ENCODE assay signal across 8 cellular contexts in the genomic region with DNA sequence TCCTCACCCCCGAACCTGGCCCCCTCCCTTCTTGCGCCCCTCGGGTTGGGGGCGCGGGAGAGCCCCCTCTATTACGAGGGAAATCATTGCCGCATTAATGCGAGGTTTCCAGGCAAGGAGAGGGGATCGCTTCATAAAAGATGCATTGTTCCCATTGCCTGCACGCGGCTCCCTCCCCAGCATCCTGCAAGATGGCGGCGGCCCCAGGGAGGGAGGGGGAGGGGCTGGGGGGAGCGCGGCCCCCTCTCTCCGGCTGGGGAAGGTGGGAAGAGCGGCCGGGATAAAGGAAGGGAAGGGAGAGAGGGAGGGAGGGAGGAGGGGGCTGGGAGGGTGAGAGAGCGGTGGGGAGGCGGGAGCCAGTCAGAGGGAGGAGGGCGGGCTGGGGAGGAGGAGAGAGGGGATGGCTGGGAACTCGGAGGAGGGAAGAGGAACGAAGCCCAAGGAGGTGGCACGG. TPM values are rescaled to one million over a fixed set of nuclear protein-coding genes. Genes with fewer than 3 reads are reported as not detected.
DNase-seq lines count a peak whose midpoint lies in the region; FAIRE-seq and TF ChIP-seq lines count a peak whose summit lies in the region.
"Not testable (repeated sequence)": the region's sequence is repeated elsewhere in the genome, so short reads cannot be mapped to it uniquely, and the experiment has no call there.

No MANE protein-coding gene starts in this region.

- not testable (repeated sequence) for H3K9me3 ChIP-seq in OCI-LY7 (ENCODE audit: low read length); ascending aorta; esophagus squamous epithelium; kidney (ENCODE audit: control insufficient read depth in 1 of 2, low read length in 2 of 2); osteoblast (ENCODE audit: low read depth, low read length); tibial artery

- H3K27me3 ChIP-seq in ascending aorta; esophagus squamous epithelium; osteoblast (ENCODE audit: insufficient read depth, low read length); tibial artery: not testable (repeated sequence)

- TF ChIP-seq POLR2A in esophagus squamous epithelium (IDR thresholded peaks at IDR 0.05) = not testable (repeated sequence)

- H3K79me2 ChIP-seq in OCI-LY7 (ENCODE audit: insufficient read depth, low read depth, low read length); osteoblast (ENCODE audit: insufficient read depth, low read length): not testable (repeated sequence)

- peaks cover 13% of the 10 kb centered on the region for H3K4me1 ChIP-seq in OCI-LY7 (ENCODE audit: insufficient read depth, low read length, poor library complexity, severe bottlenecking)
- not testable (repeated sequence) for H3K4me1 ChIP-seq in ascending aorta; kidney (ENCODE audit: control insufficient read depth in 1 of 2, insufficient read depth in 1 of 2, low read depth in 1 of 2, low read length in 2 of 2); osteoblast (ENCODE audit: insufficient read depth, low read length)
- H3K4me1 ChIP-seq in esophagus squamous epithelium = peaks cover 0 to 13% (median 7%) of the 10 kb centered on the region in 3 donors
- peaks cover 0 to 10% (median 4%) of the 10 kb centered on the region in 4 donors for H3K4me1 ChIP-seq in tibial artery

- not testable (repeated sequence) for H3K9me2 ChIP-seq in OCI-LY7 (ENCODE audit: insufficient read depth, low read length)

- H3K27ac ChIP-seq in OCI-LY7 (ENCODE audit: low read depth, low read length, poor library complexity, severe bottlenecking) (peak overlapping the region; percentile 74), esophagus squamous epithelium (peak overlapping the region in 3 of 4 donors; percentile 25 to 35 (median 34))
- H3K27ac ChIP-seq in ascending aorta; kidney (ENCODE audit: low read depth in 2 of 2, low read length in 2 of 2); osteoblast (ENCODE audit: low read depth, low read length); tibial artery: not testable (repeated sequence)

- H4K20me1 ChIP-seq in OCI-LY7 (ENCODE audit: insufficient read depth, low read length); osteoblast (ENCODE audit: insufficient read depth, low read length): not testable (repeated sequence)

- H3K9ac ChIP-seq in kidney (ENCODE audit: low read length in 2 of 2) = not testable (repeated sequence)

- WGBS in esophagus squamous epithelium, 2 donors = no CpG with 5 or more reads among the region's 24 CpGs

- POLR2A ChIA-PET in OCI-LY7 (lab: Charles Lee) = not testable (repeated sequence)

- CTCF ChIA-PET in OCI-LY7 (lab: Charles Lee; ENCODE audit: unreplicated experiment) = not testable (repeated sequence)

- FAIRE-seq in kidney (lab: Jason Lieb, UNC) = not testable (repeated sequence)

- DNase-seq in CMK (ENCODE audit: low read depth) (peak; percentile 14), M059J (ENCODE audit: low read depth) (peak; percentile 24), kidney (peak; percentile 84)
- not testable (repeated sequence) for DNase-seq in OCI-LY7 (ENCODE audit: low spot score); ascending aorta (ENCODE audit: low spot score in 2 of 2); esophagus squamous epithelium (lab: John Stamatoyannopoulos, UW); osteoblast (ENCODE audit: insufficient read length, low spot score, missing footprints); tibial artery

- intact Hi-C loops in OCI-LY7 (cut with micrococcal nuclease; ENCODE audit: unreplicated experiment); ascending aorta (cut with DNase I); esophagus squamous epithelium (cut with DNase I); kidney (cut with DNase I); tibial artery (cut with DNase I; ENCODE audit: low total_unique reads): not testable (repeated sequence)

- peak overlapping the region; percentile 82 for H3K4me3 ChIP-seq in OCI-LY7 (ENCODE audit: low read depth, low read length, poor library complexity, severe bottlenecking)
- H3K4me3 ChIP-seq in ascending aorta = peak overlapping the region; percentile 43 to 75
- peak overlapping the region; percentile 29 to 70 (median 52) for H3K4me3 ChIP-seq in esophagus squamous epithelium
- H3K4me3 ChIP-seq in kidney (ENCODE audit: low read length in 2 of 2) = peak overlapping the region in 1 of 2 donors; percentile 37
- peak overlapping the region; percentile 63 for H3K4me3 ChIP-seq in osteoblast (ENCODE audit: insufficient read depth, low read length)
- H3K4me3 ChIP-seq in tibial artery = peak overlapping the region; percentile 39 to 45

- not testable (repeated sequence) for H3K36me3 ChIP-seq in OCI-LY7 (ENCODE audit: insufficient read depth, low read length); ascending aorta; esophagus squamous epithelium; kidney (ENCODE audit: control insufficient read depth in 1 of 2, insufficient read depth in 2 of 2, low read length in 2 of 2); osteoblast (ENCODE audit: insufficient read depth, low read length); tibial artery

- H3K4me2 ChIP-seq in OCI-LY7 (ENCODE audit: low read length) (peak overlapping the region; percentile 64), osteoblast (ENCODE audit: insufficient read depth, low read length) (peak overlapping the region; percentile 69)

- BruUV-seq in OCI-LY7 (replicated peaks; lab: Mats Ljungman, UMichigan) = not testable (repeated sequence)

- not testable (repeated sequence) for H2AFZ ChIP-seq in OCI-LY7 (ENCODE audit: low read length); osteoblast (ENCODE audit: low read length)

- not testable (repeated sequence) for TF ChIP-seq CTCF in OCI-LY7 (conservative IDR thresholded peaks at IDR 0.05; ENCODE audit: low read length); ascending aorta (IDR thresholded peaks at IDR 0.05); esophagus squamous epithelium (IDR thresholded peaks at IDR 0.05); kidney (IDR thresholded peaks at IDR 0.05; ENCODE audit: borderline replicate concordance, extremely low read depth, insufficient read depth); osteoblast (IDR thresholded peaks at IDR 0.05; ENCODE audit: extremely low read depth, low read depth, low read length); tibial artery (IDR thresholded peaks at IDR 0.05)

RNA-seq across cellular contexts. Expression of a gene that starts 58.3 kb away (rescaled TPM):
- 32.1 and 39.1 TPM in 2 replicates for total RNA-seq in M059J (2014; rRNA removed; shearing (Covaris generic))
- total RNA-seq in OCI-LY7 (2014; rRNA removed; shearing (Covaris generic)) = 19.4 and 23.9 TPM in 2 replicates
- 24.2 and 25.7 TPM in 2 replicates for total RNA-seq in OCI-LY7 (2022)
- 17.2 TPM for total RNA-seq in ascending aorta
- total RNA-seq in esophagus squamous epithelium = 10 to 100 TPM; 17.3 to 34.9 (median 21.9) TPM
- total RNA-seq in kidney = 25.6 TPM
- 30.4 TPM for polyA plus RNA-seq in kidney (ENCODE audit: insufficient read depth, low read depth, low replicate concordance)
- total RNA-seq in osteoblast = 46.0 and 47.0 TPM in 2 replicates
